In the genomic region with DNA sequence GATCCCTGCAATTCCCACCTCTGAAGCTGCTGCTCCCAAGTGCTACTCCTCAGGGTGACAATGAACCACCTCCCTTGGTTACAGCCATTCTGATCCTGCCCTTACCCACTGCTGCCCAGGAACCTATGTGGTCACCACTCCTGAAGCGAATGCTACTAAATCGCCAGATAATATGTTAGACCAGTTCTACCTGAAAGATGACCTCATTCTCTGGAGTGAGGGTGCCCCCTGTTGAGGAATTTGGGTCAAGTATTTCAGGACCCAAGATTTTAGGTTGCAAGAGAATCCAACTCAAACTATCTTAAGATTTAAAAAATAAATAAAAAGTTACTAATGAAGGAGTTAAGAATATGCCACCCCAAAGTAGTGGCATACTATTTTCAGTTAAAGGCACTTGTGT, we compare ENCODE assay signal across 8 cellular contexts. TPM values are rescaled to one million over a fixed set of nuclear protein-coding genes. Genes with fewer than 3 reads are reported as not detected.
A peak's percentile ranks its signal among the peaks of the same experiment; 100 is the strongest.
DNase-seq lines count a peak whose midpoint lies in the region; ATAC-seq, FAIRE-seq and TF ChIP-seq lines count a peak whose summit lies in the region.

No MANE protein-coding gene starts in this region.

- no peaks in the 10 kb centered on the region for H3K36me3 Mint-ChIP-seq in CD14-positive monocyte
- H3K36me3 Mint-ChIP-seq in activated naive CD8-positive, alpha-beta T cell treated with anti-CD3 and anti-CD28 coated beads for 36 hours: no peaks in the 10 kb centered on the region

- H3K27me3 Mint-ChIP-seq in CD14-positive monocyte (ENCODE audit: low read depth in 3 of 3): peaks cover 0 to 4% (median 1%) of the 10 kb centered on the region in 3 donors
- H3K27me3 Mint-ChIP-seq in activated naive CD8-positive, alpha-beta T cell treated with anti-CD3 and anti-CD28 coated beads for 36 hours: no peaks in the 10 kb centered on the region

- no peaks in the 10 kb centered on the region for H3K9me1 ChIP-seq in keratinocyte (ENCODE audit: control insufficient read depth, extremely low read depth, insufficient read depth, low read length)

- dilution Hi-C loops in keratinocyte (cut with MboI; ENCODE audit: extremely low pct_ligation_motif_present, low sequenced_read_pairs): no loop called here

- no peaks in the 10 kb centered on the region for H3K36me3 ChIP-seq in keratinocyte (ENCODE audit: control insufficient read depth in 2 of 2, extremely low read depth in 1 of 2, insufficient read depth in 2 of 2, low read length in 2 of 2)

- no peaks in the 10 kb centered on the region for H3K9me3 ChIP-seq in keratinocyte (ENCODE audit: control insufficient read depth, low read depth, low read length)

- H3K4me1 ChIP-seq in keratinocyte (ENCODE audit: control insufficient read depth, extremely low read depth, insufficient read depth, low read length): peaks cover 3% of the 10 kb centered on the region

- peak overlapping the region in 2 of 7 donors; percentile 26 to 61 for H3K27ac Mint-ChIP-seq in CD14-positive monocyte
- no peak overlapping the region for H3K27ac Mint-ChIP-seq in activated naive CD8-positive, alpha-beta T cell treated with anti-CD3 and anti-CD28 coated beads for 36 hours

- H3K27me3 ChIP-seq in keratinocyte (ENCODE audit: control insufficient read depth, extremely low read depth, insufficient read depth, low read length): no peaks in the 10 kb centered on the region

- DNase-seq in CD14-positive monocyte (ENCODE audit: low spot score): no peak
- DNase-seq in NCI-H69 (lab: John Stamatoyannopoulos, UW): peak; percentile 75
- DNase-seq in activated naive CD8-positive, alpha-beta T cell treated with anti-CD3 and anti-CD28 coated beads for 36 hours: peak; percentile 33
- DNase-seq in keratinocyte (ENCODE audit: low read depth, low spot score): no peak
- DNase-seq in stimulated activated naive CD4-positive, alpha-beta T cell (lab: John Stamatoyannopoulos, UW): peak in 4 of 6 experiments; percentile 3 to 30 (median 24)
- no peak for DNase-seq in RCC 7860 (ENCODE audit: low spot score)

- no peak overlapping the region for H3K4me3 Mint-ChIP-seq in CD14-positive monocyte
- H3K4me3 Mint-ChIP-seq in activated naive CD8-positive, alpha-beta T cell treated with anti-CD3 and anti-CD28 coated beads for 36 hours: no peak overlapping the region

- TF ChIP-seq CTCF in CD14-positive monocyte (IDR thresholded peaks at IDR 0.05): peak; percentile 34
- TF ChIP-seq CTCF in keratinocyte (optimal IDR thresholded peaks at IDR 0.05 in 1 of 3, IDR thresholded peaks at IDR 0.05 in 1 of 3, conservative IDR thresholded peaks at IDR 0.05 in 1 of 3; ENCODE audit: extremely low read depth in 1 of 3, insufficient read depth in 2 of 3, low read length in 3 of 3): peak; percentile 33 to 61 (median 42)

- peak overlapping the region; percentile 23 for H2AFZ ChIP-seq in keratinocyte (ENCODE audit: control insufficient read depth, low read length)

- ATAC-seq in GM18502 (IDR thresholded peaks at IDR 0.05; ENCODE audit: poor library complexity, unreplicated experiment) (peak; percentile 59), HG03135 (IDR thresholded peaks at IDR 0.05; ENCODE audit: unreplicated experiment) (no peak)

- H3K4me1 Mint-ChIP-seq in CD14-positive monocyte: peaks cover 2% of the 10 kb centered on the region
- H3K4me1 Mint-ChIP-seq in activated naive CD8-positive, alpha-beta T cell treated with anti-CD3 and anti-CD28 coated beads for 36 hours: peaks cover 3% of the 10 kb centered on the region

- no peak overlapping the region for H3K27ac ChIP-seq in keratinocyte (ENCODE audit: control insufficient read depth, insufficient read depth, low read length)

- no peaks in the 10 kb centered on the region for H3K79me2 ChIP-seq in keratinocyte (ENCODE audit: control insufficient read depth, insufficient read depth, low read length)

- H3K9ac ChIP-seq in keratinocyte (ENCODE audit: control insufficient read depth, extremely low read depth, insufficient read depth, low read length): no peak overlapping the region

- H3K4me2 ChIP-seq in keratinocyte (ENCODE audit: control insufficient read depth, extremely low read depth, insufficient read depth, low read depth, low read length): no peak overlapping the region

- H3K9me3 Mint-ChIP-seq in CD14-positive monocyte: peaks cover 0 to 7% (median 5%) of the 10 kb centered on the region in 7 donors
- H3K9me3 Mint-ChIP-seq in activated naive CD8-positive, alpha-beta T cell treated with anti-CD3 and anti-CD28 coated beads for 36 hours: no peaks in the 10 kb centered on the region

- no peak for FAIRE-seq in keratinocyte (lab: Jason Lieb, UNC)
- no peak for FAIRE-seq in RCC 7860 (lab: Jason Lieb, UNC)

- no peaks in the 10 kb centered on the region for H4K20me1 ChIP-seq in keratinocyte (ENCODE audit: control insufficient read depth, extremely low read depth, insufficient read depth, low read length)

- H3K4me3 ChIP-seq in keratinocyte (ENCODE audit: control insufficient read depth in 2 of 3, extremely low read depth in 1 of 3, insufficient read depth in 2 of 3, low read depth in 1 of 3, low read length in 3 of 3): no peak overlapping the region

- intact Hi-C loops in CD14-positive monocyte (cut with micrococcal nuclease): loop anchor here in 1 of 2 donors (10.0 kb wide), 1 partner anchor 112 kb away; a partner anchor contains a TSS

RNA-seq across cellular contexts. Expression of a gene that starts 5.8 kb away (rescaled TPM):
- 10 to 100 TPM; 10.9 to 14.3 TPM for polyA plus RNA-seq in CD14-positive monocyte
- total RNA-seq in activated naive CD8-positive, alpha-beta T cell treated with anti-CD3 and anti-CD28 coated beads for 36 hours: 10 to 100 TPM; 20.4 to 22.8 TPM
- polyA plus RNA-seq in keratinocyte: 20.4 to 29.9 TPM (median 21.1 TPM) in 3 replicates
- polyA plus RNA-seq in keratinocyte (2011; ENCODE audit: low read depth): 16.3 TPM
- 15.8 and 34.5 TPM in 2 replicates for polyA plus RNA-seq in keratinocyte (2011; cell fraction: cytosol; rRNA removed)
- 28.6 and 34.6 TPM in 2 replicates for polyA plus RNA-seq in keratinocyte (2011; cell fraction: nucleus; rRNA removed)
- polyA plus RNA-seq in keratinocyte (2012; ENCODE audit: low replicate concordance): 10.1 and 17.9 TPM in 2 replicates
- 7.6 to 30.9 TPM (median 16.1 TPM) in 3 replicates for polyA minus RNA-seq in keratinocyte
- 17.8 TPM for polyA minus RNA-seq in keratinocyte (2011; cell fraction: cytosol; rRNA and poly(A)+ RNA removed)
- polyA minus RNA-seq in keratinocyte (2011; cell fraction: nucleus; rRNA and poly(A)+ RNA removed): 14.4 and 26.1 TPM in 2 replicates

Comparison
In these comparisons a context has a peak if more than half of its experiments do, and no peak if none do; other contexts are left out.
1. DNase-seq: peak in NCI-H69 (single experiment), activated naive CD8-positive, alpha-beta T cell treated with anti-CD3 and anti-CD28 coated beads for 36 hours (single experiment) and stimulated activated naive CD4-positive, alpha-beta T cell (4 of 6); none in CD14-positive monocyte (single experiment), keratinocyte (single experiment) and RCC 7860 (single experiment).